ENCODE assay signal across 27 cellular contexts in the genomic region with DNA sequence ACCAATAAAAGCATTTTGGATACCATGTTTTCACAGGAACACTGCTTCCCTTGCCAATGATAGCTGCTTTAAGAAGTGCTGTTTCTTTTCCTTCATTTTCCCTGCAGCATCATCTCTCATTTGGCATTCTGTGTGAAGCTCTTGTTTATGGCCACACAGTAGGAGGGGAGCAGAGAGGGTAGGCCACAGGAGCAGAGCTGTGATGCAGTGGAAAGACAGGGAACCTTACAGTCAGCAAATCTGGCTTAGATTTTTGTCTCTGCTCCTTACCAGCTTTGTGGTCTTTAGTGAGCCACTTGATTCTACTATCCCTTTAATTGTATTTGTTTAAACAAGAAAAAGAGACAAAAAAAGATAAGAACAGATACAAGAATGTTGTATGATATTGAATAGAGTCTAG.
"Had no signal": no experiment of that assay in that cellular context is flagged by ENCODE, and none has a peak within 500 bp of the region (broad histone marks: within the 10 kb centered on the region; RNA-seq: fewer than 3 reads in every experiment).

No MANE protein-coding gene starts in this region.

- H3K27ac ChIP-seq: adrenal gland, breast epithelium, Peyer's patch, RWPE1, SJCRH30 had no signal

- H3K36me3 ChIP-seq: adrenal gland, breast epithelium, Peyer's patch, SJCRH30 had no signal

- ATAC-seq: activated CD8-positive, alpha-beta memory T cell treated with anti-CD3 and anti-CD28 coated beads, Interleukin-2, amount 10 ng/mL, durations not matched to agents 7 days and 5 days; activated T-cell treated with anti-CD3 and anti-CD28 coated beads, Interleukin-2, amount 50 U/mL, for 4 hours; activated T-helper 17 cell treated with anti-CD3 and anti-CD28 coated beads, Interleukin-2, amount 50 U/mL, for 72 hours; WTC11 had no signal

- H3K36me3 Mint-ChIP-seq: activated CD8-positive, alpha-beta memory T cell treated with anti-CD3 and anti-CD28 coated beads, Interleukin-2, amount 10 ng/mL, durations not matched to agents 7 days and 5 days; activated naive CD8-positive, alpha-beta T cell; WTC11 had no signal

- H3K4me1 ChIP-seq: breast epithelium, Peyer's patch had no signal

- H3K27ac Mint-ChIP-seq: activated CD8-positive, alpha-beta memory T cell treated with anti-CD3 and anti-CD28 coated beads, Interleukin-2, amount 10 ng/mL, durations not matched to agents 7 days and 5 days; activated naive CD4-positive, alpha-beta T cell treated with anti-CD3 and anti-CD28 coated beads for 36 hours; activated naive CD8-positive, alpha-beta T cell; activated T-helper 17 cell treated with anti-CD3 and anti-CD28 coated beads, Interleukin-2, amount 50 U/mL, for 72 hours; T-helper 1 cell treated with Interleukin-12 subunit alpha and Interleukin-12 subunit beta and Interleukin-4 antibody, amounts not matched to agents 30 μg/mL and 1 μg/mL, for 36 hours; WTC11 had no signal

- H3K27me3 ChIP-seq: adrenal gland, breast epithelium, MG63, Peyer's patch, SJCRH30 had no signal

- H3K9me3 ChIP-seq: breast epithelium, MG63, Peyer's patch, SJCRH30 had no signal

- H3K4me3 ChIP-seq: adrenal gland, breast epithelium, MG63, Peyer's patch, SJCRH30 had no signal

- H3K4me3 Mint-ChIP-seq: activated CD8-positive, alpha-beta memory T cell treated with anti-CD3 and anti-CD28 coated beads, Interleukin-2, amount 10 ng/mL, durations not matched to agents 7 days and 5 days; activated naive CD4-positive, alpha-beta T cell treated with anti-CD3 and anti-CD28 coated beads for 36 hours; activated naive CD8-positive, alpha-beta T cell; activated T-cell treated with anti-CD3 and anti-CD28 coated beads, Interleukin-2, amount 50 U/mL, for 4 hours; activated T-helper 17 cell treated with anti-CD3 and anti-CD28 coated beads, Interleukin-2, amount 50 U/mL, for 72 hours; T-helper 1 cell treated with Interleukin-12 subunit alpha and Interleukin-12 subunit beta and Interleukin-4 antibody, amounts not matched to agents 30 μg/mL and 1 μg/mL, for 36 hours; WTC11 had no signal

- DNase-seq: activated CD4-positive, alpha-beta T cell treated with anti-CD3 and anti-CD28 coated beads for 48 hours; activated CD4-positive, alpha-beta T cell treated with anti-CD3 and anti-CD28 coated beads, Interleukin-2, amount 50 U/mL, for 4 hours; activated CD4-positive, CD25-positive, alpha-beta regulatory T cell treated with anti-CD3 and anti-CD28 coated beads, Interleukin-2, amount 50 U/mL, for 72 hours; activated CD8-positive, alpha-beta memory T cell treated with anti-CD3 and anti-CD28 coated beads, Interleukin-2, amount 10 ng/mL, durations not matched to agents 7 days and 5 days; activated gamma-delta T cell; activated naive CD4-positive, alpha-beta T cell treated with anti-CD3 and anti-CD28 coated beads for 36 hours; activated T-cell treated with anti-CD3 and anti-CD28 coated beads, Interleukin-2, amount 50 U/mL, for 4 hours; adrenal gland; anterior cingulate cortex; central memory CD4-positive, alpha-beta T cell; MG63; MV-4-11; NCI-H1092 treated with DMSO at 0.1 percent for 48 hours; NCI-H1417 treated with DMSO at 0.1 percent for 48 hours; NCI-H1694 treated with DMSO at 0.1 percent for 48 hours; NCI-H2029 treated with DMSO at 0.1 percent for 48 hours; NCI-H510A treated with DMSO at 0.1 percent for 48 hours; NCI-H69; Peyer's patch; Right ventricle myocardium superior; SJCRH30 had no signal

- H3K9me3 Mint-ChIP-seq: activated naive CD4-positive, alpha-beta T cell treated with anti-CD3 and anti-CD28 coated beads for 36 hours; activated T-cell treated with anti-CD3 and anti-CD28 coated beads, Interleukin-2, amount 50 U/mL, for 4 hours; activated T-helper 17 cell treated with anti-CD3 and anti-CD28 coated beads, Interleukin-2, amount 50 U/mL, for 72 hours; T-helper 1 cell treated with Interleukin-12 subunit alpha and Interleukin-12 subunit beta and Interleukin-4 antibody, amounts not matched to agents 30 μg/mL and 1 μg/mL, for 36 hours; WTC11 had no signal

- H3K4me1 Mint-ChIP-seq: activated CD8-positive, alpha-beta memory T cell treated with anti-CD3 and anti-CD28 coated beads, Interleukin-2, amount 10 ng/mL, durations not matched to agents 7 days and 5 days; activated T-helper 17 cell treated with anti-CD3 and anti-CD28 coated beads, Interleukin-2, amount 50 U/mL, for 72 hours had no signal
